1 cellular context compared by ENCODE assay signal in genomic region chr9:128688501-128689292, GRCh38.
TF ChIP-seq lines count a peak whose summit lies in the region.

A gene with protein sequence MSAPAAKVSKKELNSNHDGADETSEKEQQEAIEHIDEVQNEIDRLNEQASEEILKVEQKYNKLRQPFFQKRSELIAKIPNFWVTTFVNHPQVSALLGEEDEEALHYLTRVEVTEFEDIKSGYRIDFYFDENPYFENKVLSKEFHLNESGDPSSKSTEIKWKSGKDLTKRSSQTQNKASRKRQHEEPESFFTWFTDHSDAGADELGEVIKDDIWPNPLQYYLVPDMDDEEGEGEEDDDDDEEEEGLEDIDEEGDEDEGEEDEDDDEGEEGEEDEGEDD (plus strand): TSS chr9:128689222. CDS start chr9:128689583, 361 bp downstream.

TF ChIP-seq in K562, 482 proteins besides CTCF, POLR2A, EP300 and RAD21 (continued from another document and continues in another):
- peak; percentile 76 for TF ChIP-seq GABPB1 (CRISPR knock-in tag; IDR thresholded peaks at IDR 0.05)
- TF ChIP-seq, protein P1, sequence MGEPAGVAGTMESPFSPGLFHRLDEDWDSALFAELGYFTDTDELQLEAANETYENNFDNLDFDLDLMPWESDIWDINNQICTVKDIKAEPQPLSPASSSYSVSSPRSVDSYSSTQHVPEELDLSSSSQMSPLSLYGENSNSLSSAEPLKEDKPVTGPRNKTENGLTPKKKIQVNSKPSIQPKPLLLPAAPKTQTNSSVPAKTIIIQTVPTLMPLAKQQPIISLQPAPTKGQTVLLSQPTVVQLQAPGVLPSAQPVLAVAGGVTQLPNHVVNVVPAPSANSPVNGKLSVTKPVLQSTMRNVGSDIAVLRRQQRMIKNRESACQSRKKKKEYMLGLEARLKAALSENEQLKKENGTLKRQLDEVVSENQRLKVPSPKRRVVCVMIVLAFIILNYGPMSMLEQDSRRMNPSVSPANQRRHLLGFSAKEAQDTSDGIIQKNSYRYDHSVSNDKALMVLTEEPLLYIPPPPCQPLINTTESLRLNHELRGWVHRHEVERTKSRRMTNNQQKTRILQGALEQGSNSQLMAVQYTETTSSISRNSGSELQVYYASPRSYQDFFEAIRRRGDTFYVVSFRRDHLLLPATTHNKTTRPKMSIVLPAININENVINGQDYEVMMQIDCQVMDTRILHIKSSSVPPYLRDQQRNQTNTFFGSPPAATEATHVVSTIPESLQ (CRISPR knock-in tag; IDR thresholded peaks at IDR 0.05): peak; percentile 90; the same call in 1 of the 2 replicates
- peak; percentile 68; the same call in 1 of the 2 replicates for TF ChIP-seq CREB1 (IDR thresholded peaks at IDR 0.05)
- TF ChIP-seq CREB1 (CRISPR knock-in tag; IDR thresholded peaks at IDR 0.05): no peak
- TF ChIP-seq NCOR1 (IDR thresholded peaks at IDR 0.05): no peak
- TF ChIP-seq ZNF324 (CRISPR knock-in tag; IDR thresholded peaks at IDR 0.05): peak; percentile 64
- TF ChIP-seq ZNF766 (CRISPR knock-in tag; conservative IDR thresholded peaks at IDR 0.05): no peak
- no peak for TF ChIP-seq KDM1A (IDR thresholded peaks at IDR 0.05)
- 0 out of 4 replicates have a peak, but pooled peaks of 1 of the 2 experiments have one; percentile 19 for TF ChIP-seq KDM4B (IDR thresholded peaks at IDR 0.05; ENCODE audit: borderline replicate concordance in 2 of 2, low read depth in 1 of 2)
- peak; percentile 88 for TF ChIP-seq MYC (IDR thresholded peaks at IDR 0.05; ENCODE audit: low read depth, low read length)
- no peak; the same call in 1 of the 2 replicates for TF ChIP-seq MYC (CRISPR knock-in tag; IDR thresholded peaks at IDR 0.05; ENCODE audit: borderline replicate concordance, low read depth)
- peak; percentile 27; the same call in 1 of the 2 replicates for TF ChIP-seq CBFA2T3 (IDR thresholded peaks at IDR 0.05)
- no peak for TF ChIP-seq ZNF79 (CRISPR knock-in tag; IDR thresholded peaks at IDR 0.05; ENCODE audit: low read depth)
- TF ChIP-seq CSDE1 (IDR thresholded peaks at IDR 0.05): no peak
- TF ChIP-seq ZNF311 (CRISPR knock-in tag; IDR thresholded peaks at IDR 0.05): peak; percentile 73
- no peak for TF ChIP-seq ZNF561 (CRISPR knock-in tag; conservative IDR thresholded peaks at IDR 0.05)
- TF ChIP-seq PTBP1 (IDR thresholded peaks at IDR 0.05; ENCODE audit: low read depth, low read length): no peak
- TF ChIP-seq SRSF7 (optimal IDR thresholded peaks at IDR 0.05; ENCODE audit: low read depth, low read length): no peak
- TF ChIP-seq DNMT1 (IDR thresholded peaks at IDR 0.05): no peak
- TF ChIP-seq E2F1 (CRISPR knock-in tag; IDR thresholded peaks at IDR 0.05): peak; percentile 87
- no peak for TF ChIP-seq TAF15 (IDR thresholded peaks at IDR 0.05; ENCODE audit: low read depth, low read length)
- peak; percentile 85 for TF ChIP-seq MITF (IDR thresholded peaks at IDR 0.05)
- TF ChIP-seq, protein P2, sequence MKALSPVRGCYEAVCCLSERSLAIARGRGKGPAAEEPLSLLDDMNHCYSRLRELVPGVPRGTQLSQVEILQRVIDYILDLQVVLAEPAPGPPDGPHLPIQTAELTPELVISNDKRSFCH (CRISPR knock-in tag; IDR thresholded peaks at IDR 0.05): 0 out of 2 replicates have a peak, but pooled peaks have one; percentile 44
- TF ChIP-seq, protein P2 (tag; IDR thresholded peaks at IDR 0.05): peak; percentile 93
- TF ChIP-seq FOS (IDR thresholded peaks at IDR 0.05; ENCODE audit: extremely low read depth, insufficient read length): no peak
- TF ChIP-seq, protein P3, sequence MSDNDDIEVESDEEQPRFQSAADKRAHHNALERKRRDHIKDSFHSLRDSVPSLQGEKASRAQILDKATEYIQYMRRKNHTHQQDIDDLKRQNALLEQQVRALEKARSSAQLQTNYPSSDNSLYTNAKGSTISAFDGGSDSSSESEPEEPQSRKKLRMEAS (CRISPR knock-in tag; IDR thresholded peaks at IDR 0.05): peak; percentile 82
- TF ChIP-seq PREB (CRISPR knock-in tag; IDR thresholded peaks at IDR 0.05): no peak
- no peak for TF ChIP-seq IFI16 (CRISPR knock-in tag; IDR thresholded peaks at IDR 0.05)
- TF ChIP-seq MYNN (IDR thresholded peaks at IDR 0.05): no peak
- TF ChIP-seq MYNN (CRISPR knock-in tag; IDR thresholded peaks at IDR 0.05): no peak
- TF ChIP-seq EHMT2 (IDR thresholded peaks at IDR 0.05): no peak
- TF ChIP-seq SRSF9 (IDR thresholded peaks at IDR 0.05; ENCODE audit: borderline replicate concordance, low read depth, low read length): no peak
- no peak for TF ChIP-seq ZNF589 (CRISPR knock-in tag; IDR thresholded peaks at IDR 0.05; ENCODE audit: low read depth)
- peak; percentile 89 for TF ChIP-seq FUS (optimal IDR thresholded peaks at IDR 0.05; ENCODE audit: low read depth, low read length)
- peak; percentile 96; the same call in 1 of the 2 replicates for TF ChIP-seq KAT7 (CRISPR knock-in tag; IDR thresholded peaks at IDR 0.05; ENCODE audit: borderline replicate concordance)
- TF ChIP-seq THRAP3 (IDR thresholded peaks at IDR 0.05; ENCODE audit: borderline replicate concordance): no peak
- TF ChIP-seq ZNF583 (CRISPR knock-in tag; IDR thresholded peaks at IDR 0.05): peak; percentile 94
- no peak for TF ChIP-seq FOXJ2 (tag; IDR thresholded peaks at IDR 0.05)
- no peak for TF ChIP-seq JUND (IDR thresholded peaks at IDR 0.05; ENCODE audit: borderline replicate concordance, low read depth, low read length)
- TF ChIP-seq JUND (tag; IDR thresholded peaks at IDR 0.05; ENCODE audit: borderline replicate concordance, low read depth, low read length): peak; percentile 41; the same call in 1 of the 3 replicates
- TF ChIP-seq, protein P4, sequence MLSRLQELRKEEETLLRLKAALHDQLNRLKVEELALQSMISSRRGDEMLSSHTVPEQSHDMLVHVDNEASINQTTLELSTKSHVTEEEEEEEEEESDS (CRISPR knock-in tag; IDR thresholded peaks at IDR 0.05): no peak
- TF ChIP-seq NONO (IDR thresholded peaks at IDR 0.05; ENCODE audit: low read depth in 2 of 2, low read length in 1 of 2): no peak
- no peak for TF ChIP-seq ZNF696 (CRISPR knock-in tag; conservative IDR thresholded peaks at IDR 0.05)
- peak; percentile 92; the same call in 1 of the 2 replicates for TF ChIP-seq ERF (CRISPR knock-in tag; IDR thresholded peaks at IDR 0.05)
- TF ChIP-seq CBX5 (IDR thresholded peaks at IDR 0.05; ENCODE audit: borderline replicate concordance, low read depth): no peak
- peak; percentile 99 for TF ChIP-seq CXXC5 (CRISPR knock-in tag; IDR thresholded peaks at IDR 0.05)
- peak; percentile 55 for TF ChIP-seq RBM25 (IDR thresholded peaks at IDR 0.05; ENCODE audit: low read depth, low read length, severe bottlenecking)
- TF ChIP-seq KLF13 (tag; IDR thresholded peaks at IDR 0.05; ENCODE audit: borderline replicate concordance, low read depth): peak; percentile 73
- TF ChIP-seq ZNF431 (CRISPR knock-in tag; IDR thresholded peaks at IDR 0.05): peak; percentile 80
- TF ChIP-seq RBFOX2 (IDR thresholded peaks at IDR 0.05; ENCODE audit: low read depth, low read length): peak; percentile 77
- TF ChIP-seq TGIF2 (CRISPR knock-in tag; IDR thresholded peaks at IDR 0.05): no peak
- no peak for TF ChIP-seq POU5F1 (IDR thresholded peaks at IDR 0.05; ENCODE audit: borderline replicate concordance, low read depth, low read length, partially characterized antibody)
- no peak for TF ChIP-seq ARID2 (IDR thresholded peaks at IDR 0.05)
- peak; percentile 75; the same call in 1 of the 2 replicates for TF ChIP-seq ZNF609 (CRISPR knock-in tag; IDR thresholded peaks at IDR 0.05; ENCODE audit: borderline replicate concordance)
- no peak for TF ChIP-seq PTTG1 (tag; IDR thresholded peaks at IDR 0.05; ENCODE audit: low read depth)
- no peak for TF ChIP-seq ARNT (IDR thresholded peaks at IDR 0.05)
- TF ChIP-seq MTA1 (IDR thresholded peaks at IDR 0.05; ENCODE audit: borderline replicate concordance): peak; percentile 61; the same call in 1 of the 2 replicates
- TF ChIP-seq CEBPZ (IDR thresholded peaks at IDR 0.05; ENCODE audit: borderline replicate concordance, low read depth, low read length): no peak
- no peak for TF ChIP-seq CREBBP (IDR thresholded peaks at IDR 0.05; ENCODE audit: low read depth, low read length)
